ENCODE assay signal across 16 cellular contexts in the genomic region with DNA sequence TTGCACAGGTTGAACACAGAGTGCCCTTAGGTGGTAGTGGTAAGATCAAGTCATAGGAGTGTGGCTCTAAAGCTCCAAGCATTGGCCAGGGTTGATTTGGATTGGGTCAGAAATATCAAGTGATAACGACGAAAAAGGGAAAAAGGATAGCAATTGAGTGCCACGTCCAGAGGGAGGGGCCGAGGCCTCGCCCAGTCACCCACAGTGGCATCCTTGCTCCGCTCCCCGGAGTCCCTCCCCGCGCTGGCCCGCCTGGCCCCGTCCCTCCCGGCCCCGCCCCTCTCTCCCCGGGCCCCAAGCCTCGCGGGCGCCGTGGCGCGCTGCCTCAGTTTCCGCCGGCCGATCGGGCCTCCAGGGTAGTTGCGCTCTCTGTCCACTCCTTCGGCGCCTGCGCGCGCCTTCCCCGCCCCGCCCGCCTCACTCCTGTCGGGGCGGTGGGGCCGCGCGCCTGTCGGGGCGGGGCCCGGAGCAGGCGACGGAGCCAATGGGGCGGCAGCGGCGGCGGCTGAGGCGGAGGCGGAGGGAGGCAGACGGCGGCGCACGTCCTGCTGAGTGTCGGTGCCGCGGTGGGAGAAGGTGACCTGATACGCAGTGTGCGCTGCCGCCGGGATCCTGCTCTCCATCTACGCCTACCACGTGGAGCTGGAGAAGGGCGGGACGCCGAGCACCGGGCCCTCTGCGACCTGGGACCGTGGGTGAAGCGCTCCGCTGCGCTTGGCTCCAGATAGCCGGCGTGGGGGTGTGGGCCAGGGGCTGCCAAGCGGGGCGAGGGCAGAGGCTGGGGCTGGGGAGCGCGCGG.
DNase-seq lines count a peak whose midpoint lies in the region; ATAC-seq, FAIRE-seq and TF ChIP-seq lines count a peak whose summit lies in the region.
"Had no signal": no experiment of that assay in that cellular context is flagged by ENCODE, and none has a peak within 500 bp of the region (broad histone marks: within the 10 kb centered on the region; RNA-seq: fewer than 3 reads in every experiment).

No MANE protein-coding gene starts in this region.

- no peaks in the 10 kb centered on the region for H3K79me2 ChIP-seq in trophoblast cell (ENCODE audit: control insufficient read depth, insufficient read depth, low read length, poor library complexity)

- DNase-seq in D721Med (ENCODE audit: insufficient read length, low spot score) (peak; percentile 23), Kasumi-1 (lab: John Stamatoyannopoulos, UW) (peak; percentile 63 to 64), endothelial cell (ENCODE audit: low spot score) (no peak), trophoblast cell (peak; percentile 82 to 90), RWPE1 (ENCODE audit: low spot score) (no peak), GOT3 (lab: John Stamatoyannopoulos, UW) (no peak)
- DNase-seq: foreskin fibroblast, GDM1, MM.1S had no signal

- ATAC-seq in GM21576 (IDR thresholded peaks at IDR 0.05; ENCODE audit: unreplicated experiment) (no peak), HG03095 (IDR thresholded peaks at IDR 0.05; ENCODE audit: unreplicated experiment) (no peak)
- ATAC-seq: HCT116 had no signal

- no peaks in the 10 kb centered on the region for H3K36me3 ChIP-seq in trophoblast cell (ENCODE audit: control insufficient read depth in 1 of 2, insufficient read depth in 2 of 2, low read length in 2 of 2)

- POLR2A ChIA-PET in RWPE1 (lab: Yijun Ruan, JAX; ENCODE audit: low non-redundant PET), result no interaction called here

- peak overlapping the region; percentile 73 for H3K4me3 Mint-ChIP-seq in endothelial cell (ENCODE audit: unreplicated experiment)
- H3K4me3 Mint-ChIP-seq: stimulated activated naive CD8-positive, alpha-beta T cell treated with anti-CD3 and anti-CD28 coated beads, Interleukin-15, Interleukin-2, amounts not matched to agents 100 ng/mL and 50 ng/mL, for 24 hours had no signal

- peaks cover 3% of the 10 kb centered on the region for H3K27me3 Mint-ChIP-seq in endothelial cell (ENCODE audit: unreplicated experiment)
- H3K27me3 Mint-ChIP-seq: CD4-positive, CD25-positive, alpha-beta regulatory T cell had no signal

- H3K14ac ChIP-seq in trophoblast cell (ENCODE audit: low read length), result no peak overlapping the region

- H3K36me3 Mint-ChIP-seq in endothelial cell (ENCODE audit: low read depth, unreplicated experiment), result peaks cover 4% of the 10 kb centered on the region
- H3K36me3 Mint-ChIP-seq: CD4-positive, CD25-positive, alpha-beta regulatory T cell had no signal

- no peak overlapping the region for H4K12ac ChIP-seq in trophoblast cell (ENCODE audit: low read depth, low read length)

- H2BK120ac ChIP-seq in trophoblast cell (ENCODE audit: insufficient read depth, low read length, poor library complexity), result no peak overlapping the region

- no peaks in the 10 kb centered on the region for H3K79me1 ChIP-seq in trophoblast cell (ENCODE audit: low read length)

- WGBS in trophoblast cell (ENCODE audit: extremely low coverage, insufficient coverage, insufficient read length), result no CpG with 5 or more reads among the region's 78 CpGs

- H3K4me2 ChIP-seq in trophoblast cell (ENCODE audit: low read length), result no peak overlapping the region

- no peak overlapping the region for H3K23ac ChIP-seq in trophoblast cell (ENCODE audit: low read length)

- no peak overlapping the region for H3K27ac Mint-ChIP-seq in endothelial cell (ENCODE audit: unreplicated experiment)
- H3K27ac Mint-ChIP-seq: activated T-helper 2 cell treated with anti-CD3 and anti-CD28 coated beads, Interferon-gamma antibody, Interleukin-2, Interleukin-4, amounts not matched to agents 10 μg/mL and 5 μg/mL and 100 μg/mL, durations not matched to agents 14 hours and 24 hours and 36 hours; CD4-positive, CD25-positive, alpha-beta regulatory T cell; stimulated activated naive CD8-positive, alpha-beta T cell treated with anti-CD3 and anti-CD28 coated beads, Interleukin-15, Interleukin-2, amounts not matched to agents 100 ng/mL and 50 ng/mL, for 24 hours had no signal

- H4K91ac ChIP-seq in trophoblast cell (ENCODE audit: low read depth, low read length), result no peak overlapping the region

- H3K27me3 ChIP-seq in trophoblast cell (ENCODE audit: insufficient read depth, low read length), result no peaks in the 10 kb centered on the region

- TF ChIP-seq CTCF in D721Med (IDR thresholded peaks at IDR 0.05; ENCODE audit: insufficient read depth, missing control alignments), result no peak
- TF ChIP-seq CTCF in endothelial cell (IDR thresholded peaks at IDR 0.05; ENCODE audit: unreplicated experiment), result no peak
- no peak for TF ChIP-seq CTCF in RWPE1 (conservative IDR thresholded peaks at IDR 0.05; ENCODE audit: low read depth)

- H4K8ac ChIP-seq in trophoblast cell (ENCODE audit: low read depth, low read length), result no peak overlapping the region

- peaks cover 8% of the 10 kb centered on the region for H3K9me3 Mint-ChIP-seq in endothelial cell (ENCODE audit: unreplicated experiment)

- no peak overlapping the region for H3K18ac ChIP-seq in trophoblast cell (ENCODE audit: low read length)

- no peaks in the 10 kb centered on the region for H3K4me1 ChIP-seq in trophoblast cell (ENCODE audit: control insufficient read depth in 1 of 2, insufficient read depth in 2 of 2, low read length in 2 of 2)

- H3K4me1 Mint-ChIP-seq in endothelial cell (ENCODE audit: unreplicated experiment), result no peaks in the 10 kb centered on the region
- H3K4me1 Mint-ChIP-seq: CD4-positive, CD25-positive, alpha-beta regulatory T cell had no signal

- no peak overlapping the region for H2BK12ac ChIP-seq in trophoblast cell (ENCODE audit: low read length)

- peaks cover 14% of the 10 kb centered on the region for H3K9me3 ChIP-seq in trophoblast cell (ENCODE audit: insufficient read depth, low read depth, low read length)

- H3K9ac ChIP-seq in trophoblast cell (ENCODE audit: low read length), result no peak overlapping the region

- H3K4me3 ChIP-seq in trophoblast cell (ENCODE audit: low read depth, low read length), result no peak overlapping the region

- no peak overlapping the region for H2AFZ ChIP-seq in trophoblast cell (ENCODE audit: insufficient read depth, low read length, poor library complexity)

- H3K27ac ChIP-seq in trophoblast cell (ENCODE audit: low read depth, low read length), result no peak overlapping the region
- no peak overlapping the region for H3K27ac ChIP-seq in RWPE1

- no peak overlapping the region for H2AK5ac ChIP-seq in trophoblast cell (ENCODE audit: low read length)

- FAIRE-seq in D721Med (lab: Jason Lieb, UNC), result no peak
- FAIRE-seq: islet of Langerhans had no signal

- H3K4ac ChIP-seq in trophoblast cell (ENCODE audit: low read depth, low read length), result no peak overlapping the region

- H2BK5ac ChIP-seq in trophoblast cell (ENCODE audit: low read depth, low read length, poor library complexity), result no peak overlapping the region

- CTCF ChIA-PET in RWPE1 (lab: Yijun Ruan, JAX), result no interaction called here

Comparison
In these comparisons a context has a peak if more than half of its experiments do, and no peak if none do; other contexts are left out.
1. DNase-seq: peak in D721Med (single experiment), Kasumi-1 (2 of 2) and trophoblast cell (2 of 2); none in endothelial cell (single experiment), RWPE1 (single experiment) and GOT3 (single experiment).